In genomic region chr9:125705893-125706292, GRCh38 we compare ENCODE assay signal across 9 cellular contexts. TPM values are rescaled to one million over a fixed set of nuclear protein-coding genes. Genes with fewer than 3 reads are reported as not detected.
DNase-seq lines count a peak whose midpoint lies in the region; ATAC-seq and TF ChIP-seq lines count a peak whose summit lies in the region.
"Had no signal": no experiment of that assay in that cellular context is flagged by ENCODE, and none has a peak within 500 bp of the region (broad histone marks: within the 10 kb centered on the region; RNA-seq: fewer than 3 reads in every experiment).

No MANE protein-coding gene starts in this region.

- WGBS in right cardiac atrium: 86% methylated on average over 4 of the region's 4 CpGs

- H3K4me1 Mint-ChIP-seq in mesothelial cell of epicardium: peaks cover 17% of the 10 kb centered on the region

- H3K9me3 Mint-ChIP-seq in mesothelial cell of epicardium: no peaks in the 10 kb centered on the region

- H3K4me1 ChIP-seq in right cardiac atrium (ENCODE audit: control insufficient read depth, insufficient read depth, low read length): no peaks in the 10 kb centered on the region

- in situ Hi-C loops in brain microvascular endothelial cell (cut with HindIII; ENCODE audit: low pct_ligation_motif_present, low sequenced_read_pairs): no loop called here

- TF ChIP-seq CTCF in brain microvascular endothelial cell (IDR thresholded peaks at IDR 0.05; ENCODE audit: low read depth, low read length, missing control alignments): no peak
- TF ChIP-seq CTCF in mesothelial cell of epicardium (IDR thresholded peaks at IDR 0.05; ENCODE audit: unreplicated experiment): no peak

- peaks cover 5% of the 10 kb centered on the region for H3K36me3 Mint-ChIP-seq in mesothelial cell of epicardium

- no peak for ATAC-seq in right cardiac atrium
- ATAC-seq in GM19035 (IDR thresholded peaks at IDR 0.05; ENCODE audit: unreplicated experiment): no peak
- no peak for ATAC-seq in GM18498 (IDR thresholded peaks at IDR 0.05; ENCODE audit: unreplicated experiment)
- ATAC-seq in GM21825 (IDR thresholded peaks at IDR 0.05; ENCODE audit: unreplicated experiment): no peak

- H3K27ac ChIP-seq in right cardiac atrium (ENCODE audit: low read length) (no peak overlapping the region), brain microvascular endothelial cell (no peak overlapping the region)

- H3K27ac Mint-ChIP-seq in mesothelial cell of epicardium: peak overlapping the region; percentile 71

- H3K27me3 Mint-ChIP-seq in mesothelial cell of epicardium (ENCODE audit: low read depth): no peaks in the 10 kb centered on the region

- no peaks in the 10 kb centered on the region for H3K9me3 ChIP-seq in right cardiac atrium (ENCODE audit: control insufficient read depth, low read length)

- H3K4me3 ChIP-seq in right cardiac atrium (ENCODE audit: low read length) (peak overlapping the region; percentile 94), brain microvascular endothelial cell (ENCODE audit: low read depth, low read length) (peak overlapping the region; percentile 88)

- DNase-seq in right cardiac atrium: no peak
- no peak for DNase-seq in cardiac septum (ENCODE audit: low spot score)
- DNase-seq in brain microvascular endothelial cell: no peak
- no peak for DNase-seq in mesothelial cell of epicardium (ENCODE audit: low spot score in 2 of 2, unreplicated experiment in 2 of 2)
- DNase-seq in OCI-M1 (lab: John Stamatoyannopoulos, UW): no peak
- DNase-seq: DMS79 treated with DMSO at 0.1 percent for 48 hours had no signal

- H3K27me3 ChIP-seq in right cardiac atrium (ENCODE audit: control insufficient read depth, insufficient read depth) (no peaks in the 10 kb centered on the region), brain microvascular endothelial cell (replicated peaks) (no peaks in the 10 kb centered on the region)

- intact Hi-C loops in right cardiac atrium (cut with DNase I): no loop called here
- intact Hi-C loops in cardiac septum (cut with DNase I): no loop called here

- H3K4me3 Mint-ChIP-seq in mesothelial cell of epicardium: peak overlapping the region; percentile 80

- H3K36me3 ChIP-seq in brain microvascular endothelial cell (replicated peaks): no peaks in the 10 kb centered on the region

RNA-seq across cellular contexts. Expression of gene MAPKAP1, which starts 1.1 kb away (rescaled TPM):
- total RNA-seq in right cardiac atrium: 100 to 1,000 TPM in 3 of 4 donors, 10 to 100 TPM in 1; 97.1 to 116 (median 106) TPM
- 115 TPM for polyA plus RNA-seq in right cardiac atrium
- total RNA-seq in cardiac septum: 96.2 TPM
- 62.9 to 68.2 TPM (median 62.9 TPM) in 3 replicates for total RNA-seq in mesothelial cell of epicardium

RNA-seq across cellular contexts. Expression of gene PBX3, which starts 41.3 kb away (rescaled TPM):
- total RNA-seq in right cardiac atrium (100 to 1,000 TPM in 1 of 4 donors, 10 to 100 TPM in 3; 73.1 to 107 (median 92.9) TPM), cardiac septum (56.2 TPM), mesothelial cell of epicardium (60.0 to 74.2 TPM (median 67.0 TPM) in 3 replicates)
- 47.6 TPM for polyA plus RNA-seq in right cardiac atrium
